ENCODE assay signal across 1 cellular context in genomic region chr6:34473967-34474366, GRCh38.
TF ChIP-seq lines count a peak whose summit lies in the region.

No MANE protein-coding gene starts in this region.

TF ChIP-seq in HEK293, 187 proteins besides CTCF, POLR2A, EP300 and RAD21 (continued from another document):
- no peak for TF ChIP-seq ZBTB49 (tag by site-specific recombination; IDR thresholded peaks at IDR 0.05; ENCODE audit: low read depth)
- TF ChIP-seq SETDB1 (IDR thresholded peaks at IDR 0.05; ENCODE audit: insufficient read length, low read length) = peak; percentile 66
- TF ChIP-seq, protein P1, sequence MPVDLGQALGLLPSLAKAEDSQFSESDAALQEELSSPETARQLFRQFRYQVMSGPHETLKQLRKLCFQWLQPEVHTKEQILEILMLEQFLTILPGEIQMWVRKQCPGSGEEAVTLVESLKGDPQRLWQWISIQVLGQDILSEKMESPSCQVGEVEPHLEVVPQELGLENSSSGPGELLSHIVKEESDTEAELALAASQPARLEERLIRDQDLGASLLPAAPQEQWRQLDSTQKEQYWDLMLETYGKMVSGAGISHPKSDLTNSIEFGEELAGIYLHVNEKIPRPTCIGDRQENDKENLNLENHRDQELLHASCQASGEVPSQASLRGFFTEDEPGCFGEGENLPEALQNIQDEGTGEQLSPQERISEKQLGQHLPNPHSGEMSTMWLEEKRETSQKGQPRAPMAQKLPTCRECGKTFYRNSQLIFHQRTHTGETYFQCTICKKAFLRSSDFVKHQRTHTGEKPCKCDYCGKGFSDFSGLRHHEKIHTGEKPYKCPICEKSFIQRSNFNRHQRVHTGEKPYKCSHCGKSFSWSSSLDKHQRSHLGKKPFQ (tag by site-specific recombination; IDR thresholded peaks at IDR 0.05) = no peak
- no peak for TF ChIP-seq WT1 (tag by site-specific recombination; IDR thresholded peaks at IDR 0.05)
- TF ChIP-seq ZNF221 (tag by site-specific recombination; IDR thresholded peaks at IDR 0.05; ENCODE audit: borderline replicate concordance) = no peak
- TF ChIP-seq ZNF501 (tag by site-specific recombination; IDR thresholded peaks at IDR 0.05) = no peak
- TF ChIP-seq SCRT2 (tag by site-specific recombination; IDR thresholded peaks at IDR 0.05) = no peak
- TF ChIP-seq, protein P2, sequence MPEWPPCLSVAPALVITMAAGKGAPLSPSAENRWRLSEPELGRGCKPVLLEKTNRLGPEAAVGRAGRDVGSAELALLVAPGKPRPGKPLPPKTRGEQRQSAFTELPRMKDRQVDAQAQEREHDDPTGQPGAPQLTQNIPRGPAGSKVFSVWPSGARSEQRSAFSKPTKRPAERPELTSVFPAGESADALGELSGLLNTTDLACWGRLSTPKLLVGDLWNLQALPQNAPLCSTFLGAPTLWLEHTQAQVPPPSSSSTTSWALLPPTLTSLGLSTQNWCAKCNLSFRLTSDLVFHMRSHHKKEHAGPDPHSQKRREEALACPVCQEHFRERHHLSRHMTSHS (tag by site-specific recombination; IDR thresholded peaks at IDR 0.05) = no peak
